Comparison of ENCODE assay signal across 1 cellular context in the genomic region with DNA sequence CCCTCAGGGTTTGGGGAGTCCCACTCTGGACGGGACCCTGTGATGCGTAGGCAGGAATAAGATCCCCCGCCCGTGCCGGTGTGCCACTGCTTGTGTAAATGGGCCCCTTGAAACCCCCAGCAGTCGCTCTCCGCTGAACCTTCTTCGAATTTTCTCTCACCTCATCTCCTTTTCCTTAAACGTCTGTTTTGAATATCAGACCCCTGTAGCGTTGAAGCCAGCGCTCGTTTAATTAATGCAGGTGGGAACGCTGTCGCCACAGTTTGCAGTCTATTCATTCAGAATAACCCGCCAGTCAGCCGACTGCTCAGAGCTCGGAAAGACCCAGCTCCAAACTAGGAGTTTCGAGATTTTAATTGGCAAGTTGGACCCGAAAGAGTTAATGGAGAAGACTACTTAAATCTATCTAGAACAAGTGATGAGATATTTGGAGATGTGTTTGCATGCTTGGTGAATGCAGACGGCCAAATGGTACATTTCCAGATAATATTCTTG.
TF ChIP-seq lines count a peak whose summit lies in the region.

No MANE protein-coding gene starts in this region.

TF ChIP-seq in GM23338, 12 proteins besides CTCF, POLR2A, EP300 and RAD21 (continued from another document):
- TF ChIP-seq, protein P1, sequence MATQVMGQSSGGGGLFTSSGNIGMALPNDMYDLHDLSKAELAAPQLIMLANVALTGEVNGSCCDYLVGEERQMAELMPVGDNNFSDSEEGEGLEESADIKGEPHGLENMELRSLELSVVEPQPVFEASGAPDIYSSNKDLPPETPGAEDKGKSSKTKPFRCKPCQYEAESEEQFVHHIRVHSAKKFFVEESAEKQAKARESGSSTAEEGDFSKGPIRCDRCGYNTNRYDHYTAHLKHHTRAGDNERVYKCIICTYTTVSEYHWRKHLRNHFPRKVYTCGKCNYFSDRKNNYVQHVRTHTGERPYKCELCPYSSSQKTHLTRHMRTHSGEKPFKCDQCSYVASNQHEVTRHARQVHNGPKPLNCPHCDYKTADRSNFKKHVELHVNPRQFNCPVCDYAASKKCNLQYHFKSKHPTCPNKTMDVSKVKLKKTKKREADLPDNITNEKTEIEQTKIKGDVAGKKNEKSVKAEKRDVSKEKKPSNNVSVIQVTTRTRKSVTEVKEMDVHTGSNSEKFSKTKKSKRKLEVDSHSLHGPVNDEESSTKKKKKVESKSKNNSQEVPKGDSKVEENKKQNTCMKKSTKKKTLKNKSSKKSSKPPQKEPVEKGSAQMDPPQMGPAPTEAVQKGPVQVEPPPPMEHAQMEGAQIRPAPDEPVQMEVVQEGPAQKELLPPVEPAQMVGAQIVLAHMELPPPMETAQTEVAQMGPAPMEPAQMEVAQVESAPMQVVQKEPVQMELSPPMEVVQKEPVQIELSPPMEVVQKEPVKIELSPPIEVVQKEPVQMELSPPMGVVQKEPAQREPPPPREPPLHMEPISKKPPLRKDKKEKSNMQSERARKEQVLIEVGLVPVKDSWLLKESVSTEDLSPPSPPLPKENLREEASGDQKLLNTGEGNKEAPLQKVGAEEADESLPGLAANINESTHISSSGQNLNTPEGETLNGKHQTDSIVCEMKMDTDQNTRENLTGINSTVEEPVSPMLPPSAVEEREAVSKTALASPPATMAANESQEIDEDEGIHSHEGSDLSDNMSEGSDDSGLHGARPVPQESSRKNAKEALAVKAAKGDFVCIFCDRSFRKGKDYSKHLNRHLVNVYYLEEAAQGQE (IDR thresholded peaks at IDR 0.05; ENCODE audit: unreplicated experiment), result no peak
- TF ChIP-seq EZH2phosphoT487 (IDR thresholded peaks at IDR 0.05; ENCODE audit: unreplicated experiment) (no peak), ZNF331 (CRISPR knock-in tag; IDR thresholded peaks at IDR 0.05; ENCODE audit: low read depth) (no peak), NANOG (IDR thresholded peaks at IDR 0.05; ENCODE audit: borderline replicate concordance) (no peak), POLR2AphosphoS5 (IDR thresholded peaks at IDR 0.05; ENCODE audit: low read depth) (no peak), CREB1 (CRISPR knock-in tag; IDR thresholded peaks at IDR 0.05; ENCODE audit: low read depth) (no peak)
- TF ChIP-seq, protein P2, sequence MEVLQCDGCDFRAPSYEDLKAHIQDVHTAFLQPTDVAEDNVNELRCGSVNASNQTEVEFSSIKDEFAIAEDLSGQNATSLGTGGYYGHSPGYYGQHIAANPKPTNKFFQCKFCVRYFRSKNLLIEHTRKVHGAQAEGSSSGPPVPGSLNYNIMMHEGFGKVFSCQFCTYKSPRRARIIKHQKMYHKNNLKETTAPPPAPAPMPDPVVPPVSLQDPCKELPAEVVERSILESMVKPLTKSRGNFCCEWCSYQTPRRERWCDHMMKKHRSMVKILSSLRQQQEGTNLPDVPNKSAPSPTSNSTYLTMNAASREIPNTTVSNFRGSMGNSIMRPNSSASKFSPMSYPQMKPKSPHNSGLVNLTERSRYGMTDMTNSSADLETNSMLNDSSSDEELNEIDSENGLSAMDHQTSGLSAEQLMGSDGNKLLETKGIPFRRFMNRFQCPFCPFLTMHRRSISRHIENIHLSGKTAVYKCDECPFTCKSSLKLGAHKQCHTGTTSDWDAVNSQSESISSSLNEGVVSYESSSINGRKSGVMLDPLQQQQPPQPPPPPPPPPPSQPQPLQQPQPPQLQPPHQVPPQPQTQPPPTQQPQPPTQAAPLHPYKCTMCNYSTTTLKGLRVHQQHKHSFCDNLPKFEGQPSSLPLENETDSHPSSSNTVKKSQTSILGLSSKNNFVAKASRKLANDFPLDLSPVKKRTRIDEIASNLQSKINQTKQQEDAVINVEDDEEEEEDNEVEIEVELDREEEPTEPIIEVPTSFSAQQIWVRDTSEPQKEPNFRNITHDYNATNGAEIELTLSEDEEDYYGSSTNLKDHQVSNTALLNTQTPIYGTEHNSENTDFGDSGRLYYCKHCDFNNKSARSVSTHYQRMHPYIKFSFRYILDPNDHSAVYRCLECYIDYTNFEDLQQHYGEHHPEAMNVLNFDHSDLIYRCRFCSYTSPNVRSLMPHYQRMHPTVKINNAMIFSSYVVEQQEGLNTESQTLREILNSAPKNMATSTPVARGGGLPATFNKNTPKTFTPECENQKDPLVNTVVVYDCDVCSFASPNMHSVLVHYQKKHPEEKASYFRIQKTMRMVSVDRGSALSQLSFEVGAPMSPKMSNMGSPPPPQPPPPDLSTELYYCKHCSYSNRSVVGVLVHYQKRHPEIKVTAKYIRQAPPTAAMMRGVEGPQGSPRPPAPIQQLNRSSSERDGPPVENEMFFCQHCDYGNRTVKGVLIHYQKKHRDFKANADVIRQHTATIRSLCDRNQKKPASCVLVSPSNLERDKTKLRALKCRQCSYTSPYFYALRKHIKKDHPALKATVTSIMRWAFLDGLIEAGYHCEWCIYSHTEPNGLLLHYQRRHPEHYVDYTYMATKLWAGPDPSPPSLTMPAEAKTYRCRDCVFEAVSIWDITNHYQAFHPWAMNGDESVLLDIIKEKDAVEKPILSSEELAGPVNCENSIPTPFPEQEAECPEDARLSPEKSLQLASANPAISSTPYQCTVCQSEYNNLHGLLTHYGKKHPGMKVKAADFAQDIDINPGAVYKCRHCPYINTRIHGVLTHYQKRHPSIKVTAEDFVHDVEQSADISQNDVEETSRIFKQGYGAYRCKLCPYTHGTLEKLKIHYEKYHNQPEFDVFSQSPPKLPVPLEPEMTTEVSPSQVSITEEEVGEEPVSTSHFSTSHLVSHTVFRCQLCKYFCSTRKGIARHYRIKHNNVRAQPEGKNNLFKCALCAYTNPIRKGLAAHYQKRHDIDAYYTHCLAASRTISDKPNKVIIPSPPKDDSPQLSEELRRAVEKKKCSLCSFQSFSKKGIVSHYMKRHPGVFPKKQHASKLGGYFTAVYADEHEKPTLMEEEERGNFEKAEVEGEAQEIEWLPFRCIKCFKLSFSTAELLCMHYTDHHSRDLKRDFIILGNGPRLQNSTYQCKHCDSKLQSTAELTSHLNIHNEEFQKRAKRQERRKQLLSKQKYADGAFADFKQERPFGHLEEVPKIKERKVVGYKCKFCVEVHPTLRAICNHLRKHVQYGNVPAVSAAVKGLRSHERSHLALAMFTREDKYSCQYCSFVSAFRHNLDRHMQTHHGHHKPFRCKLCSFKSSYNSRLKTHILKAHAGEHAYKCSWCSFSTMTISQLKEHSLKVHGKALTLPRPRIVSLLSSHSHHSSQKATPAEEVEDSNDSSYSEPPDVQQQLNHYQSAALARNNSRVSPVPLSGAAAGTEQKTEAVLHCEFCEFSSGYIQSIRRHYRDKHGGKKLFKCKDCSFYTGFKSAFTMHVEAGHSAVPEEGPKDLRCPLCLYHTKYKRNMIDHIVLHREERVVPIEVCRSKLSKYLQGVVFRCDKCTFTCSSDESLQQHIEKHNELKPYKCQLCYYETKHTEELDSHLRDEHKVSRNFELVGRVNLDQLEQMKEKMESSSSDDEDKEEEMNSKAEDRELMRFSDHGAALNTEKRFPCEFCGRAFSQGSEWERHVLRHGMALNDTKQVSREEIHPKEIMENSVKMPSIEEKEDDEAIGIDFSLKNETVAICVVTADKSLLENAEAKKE (CRISPR knock-in tag; IDR thresholded peaks at IDR 0.05), result no peak
